In genomic region chr15:45048784-45049631, GRCh38 we compare ENCODE assay signal across 1 cellular context.
TF ChIP-seq lines count a peak whose summit lies in the region.

No MANE protein-coding gene starts in this region.

TF ChIP-seq in K562, 482 proteins besides CTCF, POLR2A, EP300 and RAD21 (continued from another document and continues in another):
- TF ChIP-seq ZNF318 (IDR thresholded peaks at IDR 0.05; ENCODE audit: borderline replicate concordance in 1 of 2, low read depth in 1 of 2) (peak in 1 of 2 experiments; percentile 66; a peak in 2 of 4 replicates), SAFB2 (IDR thresholded peaks at IDR 0.05; ENCODE audit: borderline replicate concordance, low read depth, low read length, severe bottlenecking) (no peak), CREBBP (IDR thresholded peaks at IDR 0.05; ENCODE audit: low read depth, low read length) (no peak), SMAD3 (CRISPR knock-in tag; conservative IDR thresholded peaks at IDR 0.05) (0 out of 2 replicates have a peak, but pooled peaks have one; percentile 49), RBM15 (IDR thresholded peaks at IDR 0.05; ENCODE audit: insufficient read depth, low read length) (no peak), E2F5 (CRISPR knock-in tag; IDR thresholded peaks at IDR 0.05) (no peak), CEBPB (tag; IDR thresholded peaks at IDR 0.05) (peak; percentile 94), TAF1 (IDR thresholded peaks at IDR 0.05; ENCODE audit: control insufficient read depth, extremely low read depth, insufficient read depth, low read length, severe bottlenecking) (no peak), ZNF551 (CRISPR knock-in tag; IDR thresholded peaks at IDR 0.05) (no peak), VEZF1 (CRISPR knock-in tag; IDR thresholded peaks at IDR 0.05) (peak; percentile 87), THRA (IDR thresholded peaks at IDR 0.05) (no peak), MCM3 (IDR thresholded peaks at IDR 0.05) (no peak), ZNF407 (IDR thresholded peaks at IDR 0.05; ENCODE audit: low read depth) (no peak), PHF8 (IDR thresholded peaks at IDR 0.05; ENCODE audit: borderline replicate concordance, low read length) (no peak), TFAM (CRISPR knock-in tag; conservative IDR thresholded peaks at IDR 0.05) (no peak), HMGN3 (IDR thresholded peaks at IDR 0.05; ENCODE audit: borderline replicate concordance, extremely low read depth, insufficient read length, low read depth, low read length) (peak; percentile 85), ZNF41 (CRISPR knock-in tag; conservative IDR thresholded peaks at IDR 0.05) (no peak), ATF4 (CRISPR knock-in tag; IDR thresholded peaks at IDR 0.05) (0 out of 2 replicates have a peak, but pooled peaks have one; percentile 42), ELK3 (CRISPR knock-in tag; IDR thresholded peaks at IDR 0.05) (no peak), HEY1 (CRISPR knock-in tag; IDR thresholded peaks at IDR 0.05; ENCODE audit: borderline replicate concordance) (no peak), ZNF830 (CRISPR knock-in tag; IDR thresholded peaks at IDR 0.05) (no peak), PRDM10 (IDR thresholded peaks at IDR 0.05; ENCODE audit: partially characterized antibody) (peak; percentile 89), BACH1 (tag; IDR thresholded peaks at IDR 0.05) (no peak; the same call in 1 of the 2 replicates), KDM1A (IDR thresholded peaks at IDR 0.05) (peak; percentile 65 to 75), FOXP1 (CRISPR knock-in tag; IDR thresholded peaks at IDR 0.05) (no peak; the same call in 1 of the 2 replicates), EP400 (IDR thresholded peaks at IDR 0.05) (peak; percentile 56), SOX6 (IDR thresholded peaks at IDR 0.05) (peak; percentile 98), CBFB (CRISPR knock-in tag; IDR thresholded peaks at IDR 0.05) (no peak), NFIC (IDR thresholded peaks at IDR 0.05) (peak; percentile 82)
